8 cellular contexts compared by ENCODE assay signal in the genomic region with DNA sequence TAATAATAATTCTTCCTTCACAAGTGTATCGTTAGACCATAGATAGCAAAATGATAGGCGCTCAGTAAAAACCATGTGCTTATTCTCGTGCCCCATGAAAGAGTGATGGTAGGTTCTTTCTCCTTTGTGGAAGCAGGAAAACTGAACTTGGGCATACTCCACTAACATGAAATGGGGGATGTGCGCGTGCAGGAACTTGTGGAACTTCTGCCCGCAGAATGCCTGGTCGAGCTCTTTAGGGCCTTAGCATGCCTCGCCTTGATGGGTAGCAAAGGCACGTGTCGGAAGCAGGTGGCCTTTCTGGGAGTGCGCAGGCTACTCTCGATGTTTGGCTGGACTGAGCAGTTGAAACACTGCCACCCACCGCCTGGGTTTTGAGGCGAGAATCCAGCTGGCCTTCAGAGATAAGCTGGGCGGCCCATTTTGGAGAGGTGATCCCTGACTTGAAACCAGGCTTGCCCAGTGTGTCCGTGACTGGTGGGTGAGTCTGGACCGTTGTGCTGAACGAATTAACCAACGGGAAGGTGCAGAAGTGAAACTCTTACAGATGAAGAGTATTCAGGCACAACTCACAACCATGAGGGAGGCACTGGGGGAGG. TPM values are rescaled to one million over a fixed set of nuclear protein-coding genes. Genes with fewer than 3 reads are reported as not detected.
DNase-seq lines count a peak whose midpoint lies in the region; ATAC-seq lines count a peak whose summit lies in the region.

No MANE protein-coding gene starts in this region.

- peak overlapping the region; percentile 9 to 92 for H3K27ac Mint-ChIP-seq in activated naive CD4-positive, alpha-beta T cell treated with anti-CD3 and anti-CD28 coated beads, Interleukin-2, amount 50 U/mL, for 72 hours

- H3K9me3 Mint-ChIP-seq in activated naive CD4-positive, alpha-beta T cell treated with anti-CD3 and anti-CD28 coated beads, Interleukin-2, amount 50 U/mL, for 72 hours, result no peaks in the 10 kb centered on the region

- intact Hi-C loops in head of caudate nucleus (cut with DNase I), result loop anchor here (1.0 to 5.0 kb wide), 2 partner anchors 55 to 501 kb away; partner anchors contain the start of genes MSL2 and STAG1

- peaks cover 0 to 19% of the 10 kb centered on the region in 2 donors for H3K36me3 Mint-ChIP-seq in activated naive CD4-positive, alpha-beta T cell treated with anti-CD3 and anti-CD28 coated beads, Interleukin-2, amount 50 U/mL, for 72 hours

- peak; percentile 42 for DNase-seq in SKM-1 treated with dmso at 0.1 percent for 144 hours (lab: John Stamatoyannopoulos, UW; ENCODE audit: unreplicated experiment)
- DNase-seq in SKM-1 (lab: John Stamatoyannopoulos, UW; ENCODE audit: unreplicated experiment), result no peak
- DNase-seq in HT1080 (ENCODE audit: low read depth), result peak; percentile 27
- peak; percentile 97 for DNase-seq in OCI-M1 (lab: John Stamatoyannopoulos, UW)
- DNase-seq in activated naive CD4-positive, alpha-beta T cell treated with anti-CD3 and anti-CD28 coated beads, Interleukin-2, amount 50 U/mL, for 72 hours (ENCODE audit: low spot score in 2 of 2), result peak in 1 of 2 donors; percentile 67
- peak; percentile 66 to 90 (median 76) for DNase-seq in head of caudate nucleus
- DNase-seq in occipital lobe (lab: John Stamatoyannopoulos, UW), result peak; percentile 63

- ATAC-seq in activated naive CD4-positive, alpha-beta T cell treated with anti-CD3 and anti-CD28 coated beads, Interleukin-2, amount 50 U/mL, for 72 hours, result peak in 1 of 2 donors; percentile 23
- ATAC-seq in HG03571 (IDR thresholded peaks at IDR 0.05; ENCODE audit: unreplicated experiment), result no peak

RNA-seq across cellular contexts. Expression of gene PCCB, which starts 0.8 kb away (rescaled TPM):
- total RNA-seq in HT1080 (2014; rRNA removed; shearing (Covaris generic)), result 78.8 and 87.1 TPM in 2 replicates
- 57.4 and 61.4 TPM in 2 replicates for polyA plus RNA-seq in HT1080 (2015; cell fraction: cytosol; rRNA removed)
- 79.4 and 83.5 TPM in 2 replicates for polyA plus RNA-seq in HT1080 (2015; cell fraction: nucleus; rRNA removed)
- total RNA-seq in activated naive CD4-positive, alpha-beta T cell treated with anti-CD3 and anti-CD28 coated beads, Interleukin-2, amount 50 U/mL, for 72 hours, result 10 to 100 TPM; 45.0 to 78.2 TPM
- 39.5 TPM for total RNA-seq in occipital lobe

RNA-seq across cellular contexts. Expression of gene MSL2, which starts 54.8 kb away (rescaled TPM):
- total RNA-seq in HT1080 (2014; rRNA removed; shearing (Covaris generic)), result 8.9 and 23.9 TPM in 2 replicates
- 19.2 and 26.3 TPM in 2 replicates for polyA plus RNA-seq in HT1080 (2015; cell fraction: cytosol; rRNA removed)
- polyA plus RNA-seq in HT1080 (2015; cell fraction: nucleus; rRNA removed), result 25.3 and 29.2 TPM in 2 replicates
- 10 to 100 TPM; 37.4 to 78.2 TPM for total RNA-seq in activated naive CD4-positive, alpha-beta T cell treated with anti-CD3 and anti-CD28 coated beads, Interleukin-2, amount 50 U/mL, for 72 hours
- total RNA-seq in occipital lobe, result 31.5 TPM
